ENCODE assay signal across 27 cellular contexts in the genomic region with DNA sequence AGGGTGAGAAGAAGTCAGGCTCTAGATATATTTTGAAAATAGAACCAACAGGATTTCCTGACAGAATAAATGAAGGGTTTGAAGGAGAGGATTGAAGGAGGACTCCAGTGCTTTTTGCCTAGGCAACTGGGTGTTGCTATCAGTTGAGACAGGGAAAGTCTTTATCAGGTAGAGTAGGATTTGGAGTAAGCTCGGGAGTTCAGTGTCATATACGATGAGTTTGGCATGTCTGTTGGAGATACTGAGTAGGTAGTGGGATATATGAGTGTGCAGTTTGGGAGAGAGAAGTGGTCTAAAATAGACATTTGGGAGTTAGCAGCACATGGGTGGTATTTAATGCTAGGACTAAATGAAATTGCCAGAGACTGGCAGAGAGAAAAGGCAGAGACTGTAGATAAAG.
"Had no signal": no experiment of that assay in that cellular context is flagged by ENCODE, and none has a peak within 500 bp of the region (broad histone marks: within the 10 kb centered on the region; RNA-seq: fewer than 3 reads in every experiment).

No MANE protein-coding gene starts in this region.

- H3K9me3 Mint-ChIP-seq: activated naive CD4-positive, alpha-beta T cell treated with anti-CD3 and anti-CD28 coated beads, Interleukin-2, amount 50 U/mL, for 24 hours; activated T-cell treated with anti-CD3 and anti-CD28 coated beads, Interleukin-2, amount 50 U/mL, for 24 hours; activated T-helper 1 cell treated with anti-CD3 and anti-CD28 coated beads, Interleukin-12 subunit alpha, Interleukin-12 subunit beta, Interleukin-2, Interleukin-4 antibody, amounts not matched to agents 30 ng/mL and 10 ng/mL and 1 ng/mL, durations not matched to agents 14 hours and 24 hours and 36 hours had no signal

- DNase-seq: activated CD4-positive, alpha-beta T cell treated with anti-CD3 and anti-CD28 coated beads for 48 hours; activated CD4-positive, alpha-beta T cell treated with anti-CD3 and anti-CD28 coated beads, Interleukin-2, amount 50 U/mL, for 4 hours; activated CD4-positive, CD25-positive, alpha-beta regulatory T cell treated with anti-CD3 and anti-CD28 coated beads, Interleukin-2, amount 50 U/mL, for 72 hours; activated CD8-positive, alpha-beta memory T cell treated with anti-CD3 and anti-CD28 coated beads, Interleukin-2, amount 10 ng/mL, durations not matched to agents 7 days and 5 days; activated CD8-positive, alpha-beta T cell treated with anti-CD3 and anti-CD28 coated beads, Interleukin-2, amount 10 ng/mL, durations not matched to agents 7 days and 5 days; activated effector memory CD4-positive, alpha-beta T cell treated with Interleukin-2 at 50 U/mL for 16 hours; activated naive CD4-positive, alpha-beta T cell; activated T-cell treated with anti-CD3 and anti-CD28 coated beads, Interleukin-2, amount 50 U/mL, for 24 hours; aorta; body of pancreas; KG1; MG63; MV-4-11; NCI-H1092 treated with DMSO at 0.1 percent for 48 hours; NCI-H1436; NCI-H1694 treated with DMSO at 0.1 percent for 48 hours; NCI-H2029 treated with DMSO at 0.1 percent for 48 hours; NCI-H446; NCI-H524; Peyer's patch; SHP77 treated with DMSO at 0.1 percent for 48 hours had no signal

- H3K9me3 ChIP-seq: body of pancreas, MG63, Peyer's patch had no signal

- H3K27me3 ChIP-seq: body of pancreas, MG63, Peyer's patch had no signal

- H3K36me3 ChIP-seq: MG63, Peyer's patch had no signal

- H3K4me1 ChIP-seq: body of pancreas had no signal

- H3K27me3 Mint-ChIP-seq: activated naive CD4-positive, alpha-beta T cell treated with anti-CD3 and anti-CD28 coated beads, Interleukin-2, amount 50 U/mL, for 24 hours; activated T-cell treated with anti-CD3 and anti-CD28 coated beads, Interleukin-2, amount 50 U/mL, for 24 hours had no signal

- ATAC-seq: activated CD8-positive, alpha-beta memory T cell treated with anti-CD3 and anti-CD28 coated beads, Interleukin-2, amount 10 ng/mL, durations not matched to agents 7 days and 5 days; activated CD8-positive, alpha-beta T cell treated with anti-CD3 and anti-CD28 coated beads, Interleukin-2, amount 10 ng/mL, durations not matched to agents 7 days and 5 days; body of pancreas; WTC11 had no signal

- H3K27ac ChIP-seq: body of pancreas, Peyer's patch, RWPE1 had no signal

- FAIRE-seq: bronchial epithelial cell had no signal

- H3K4me3 Mint-ChIP-seq: activated CD8-positive, alpha-beta memory T cell treated with anti-CD3 and anti-CD28 coated beads, Interleukin-2, amount 10 ng/mL, durations not matched to agents 7 days and 5 days; activated CD8-positive, alpha-beta T cell treated with anti-CD3 and anti-CD28 coated beads, Interleukin-2, amount 10 ng/mL, durations not matched to agents 7 days and 5 days; activated naive CD4-positive, alpha-beta T cell treated with anti-CD3 and anti-CD28 coated beads, Interleukin-2, amount 50 U/mL, for 24 hours; activated T-cell treated with anti-CD3 and anti-CD28 coated beads, Interleukin-2, amount 50 U/mL, for 24 hours; activated T-helper 1 cell treated with anti-CD3 and anti-CD28 coated beads, Interleukin-12 subunit alpha, Interleukin-12 subunit beta, Interleukin-2, Interleukin-4 antibody, amounts not matched to agents 30 ng/mL and 10 ng/mL and 1 ng/mL, durations not matched to agents 14 hours and 24 hours and 36 hours; T-helper 1 cell treated with Interleukin-12 subunit alpha and Interleukin-12 subunit beta and Interleukin-4 antibody, amounts not matched to agents 30 μg/mL and 1 μg/mL, for 36 hours; WTC11 had no signal

- H3K36me3 Mint-ChIP-seq: activated naive CD4-positive, alpha-beta T cell treated with anti-CD3 and anti-CD28 coated beads, Interleukin-2, amount 50 U/mL, for 24 hours; WTC11 had no signal

- H3K27ac Mint-ChIP-seq: activated CD8-positive, alpha-beta memory T cell treated with anti-CD3 and anti-CD28 coated beads, Interleukin-2, amount 10 ng/mL, durations not matched to agents 7 days and 5 days; activated CD8-positive, alpha-beta T cell treated with anti-CD3 and anti-CD28 coated beads, Interleukin-2, amount 10 ng/mL, durations not matched to agents 7 days and 5 days; activated naive CD4-positive, alpha-beta T cell treated with anti-CD3 and anti-CD28 coated beads, Interleukin-2, amount 50 U/mL, for 24 hours; activated T-cell treated with anti-CD3 and anti-CD28 coated beads, Interleukin-2, amount 50 U/mL, for 24 hours; activated T-helper 1 cell treated with anti-CD3 and anti-CD28 coated beads, Interleukin-12 subunit alpha, Interleukin-12 subunit beta, Interleukin-2, Interleukin-4 antibody, amounts not matched to agents 30 ng/mL and 10 ng/mL and 1 ng/mL, durations not matched to agents 14 hours and 24 hours and 36 hours; T-helper 1 cell treated with Interleukin-12 subunit alpha and Interleukin-12 subunit beta and Interleukin-4 antibody, amounts not matched to agents 30 μg/mL and 1 μg/mL, for 36 hours; WTC11 had no signal

- H3K4me3 ChIP-seq: body of pancreas, MG63, Peyer's patch had no signal
